In the genomic region with DNA sequence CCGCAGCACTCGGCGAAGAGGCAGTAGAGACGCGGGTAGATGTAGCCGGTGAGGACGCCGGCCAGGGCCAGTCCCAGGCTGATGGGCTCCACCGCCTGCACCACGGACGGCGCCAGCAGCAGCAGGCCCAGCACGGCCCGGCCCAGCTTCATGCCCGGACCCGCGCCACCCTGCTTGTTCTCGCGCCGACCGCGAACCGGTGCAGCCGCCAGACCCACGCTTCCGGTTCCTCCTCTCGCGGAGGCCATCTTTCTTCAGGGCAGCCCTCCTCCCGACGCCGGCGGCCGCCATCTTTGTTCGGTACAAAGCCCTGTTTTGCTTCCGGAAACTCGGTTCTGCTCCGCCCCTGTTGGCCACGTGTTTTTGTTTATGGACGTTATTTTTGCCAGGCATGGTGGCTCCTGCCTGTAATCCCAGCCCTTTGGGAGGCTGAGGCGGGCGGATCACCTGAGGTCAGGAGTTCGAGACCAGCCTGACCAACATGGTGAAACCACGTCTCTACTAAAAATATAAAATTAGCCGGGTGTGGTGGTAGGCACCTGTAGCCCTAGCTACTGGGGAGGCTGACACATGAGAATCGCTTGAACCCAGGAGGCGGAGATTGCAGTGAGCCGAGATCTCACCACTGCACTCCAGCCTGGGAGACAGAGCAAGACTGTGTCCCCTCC, we compare ENCODE assay signal across 8 cellular contexts. TPM values are rescaled to one million over a fixed set of nuclear protein-coding genes. Genes with fewer than 3 reads are reported as not detected.
DNase-seq lines count a peak whose midpoint lies in the region; ATAC-seq and TF ChIP-seq lines count a peak whose summit lies in the region.

A gene with protein sequence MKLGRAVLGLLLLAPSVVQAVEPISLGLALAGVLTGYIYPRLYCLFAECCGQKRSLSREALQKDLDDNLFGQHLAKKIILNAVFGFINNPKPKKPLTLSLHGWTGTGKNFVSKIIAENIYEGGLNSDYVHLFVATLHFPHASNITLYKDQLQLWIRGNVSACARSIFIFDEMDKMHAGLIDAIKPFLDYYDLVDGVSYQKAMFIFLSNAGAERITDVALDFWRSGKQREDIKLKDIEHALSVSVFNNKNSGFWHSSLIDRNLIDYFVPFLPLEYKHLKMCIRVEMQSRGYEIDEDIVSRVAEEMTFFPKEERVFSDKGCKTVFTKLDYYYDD (minus strand): TSS at position 203 of the 668 bp plus-strand sequence. CDS start 51 bp downstream, at position 152.

- no peaks in the 10 kb centered on the region for H3K9me3 ChIP-seq in left ventricle myocardium inferior (replicated peaks)

- no peaks in the 10 kb centered on the region for H3K9me3 Mint-ChIP-seq in progenitor cell of endocrine pancreas (ENCODE audit: low read depth)

- H3K36me3 Mint-ChIP-seq in progenitor cell of endocrine pancreas (ENCODE audit: insufficient read depth), result peaks cover 6% of the 10 kb centered on the region

- ATAC-seq in HG02840 (IDR thresholded peaks at IDR 0.05; ENCODE audit: low FRiP score, unreplicated experiment), result peak; percentile 95

- H3K4me3 ChIP-seq in GM12875 (ENCODE audit: low read depth, low read length) (peak within 1 kb of the TSS; percentile 91), left ventricle myocardium inferior (peak within 1 kb of the TSS; percentile 90)

- peak; percentile 80 for DNase-seq in NCI-H146 treated with DMSO at 0.1 percent for 48 hours (lab: John Stamatoyannopoulos, UW; ENCODE audit: unreplicated experiment)
- peak; percentile 81 for DNase-seq in amniotic stem cell (lab: John Stamatoyannopoulos, UW)
- peak; percentile 96 for DNase-seq in left ventricle myocardium inferior
- DNase-seq in progenitor cell of endocrine pancreas (ENCODE audit: low spot score, unreplicated experiment), result peak; percentile 80
- peak; percentile 96 for DNase-seq in ureter (ENCODE audit: low spot score)

- peak within 1 kb of the TSS; percentile 81 for H3K4me3 Mint-ChIP-seq in progenitor cell of endocrine pancreas (ENCODE audit: low read depth)

- TF ChIP-seq CTCF in GM12875 (IDR thresholded peaks at IDR 0.05; ENCODE audit: borderline replicate concordance, insufficient read depth, low read depth, low read length), result no peak
- TF ChIP-seq CTCF in left ventricle myocardium inferior (IDR thresholded peaks at IDR 0.05; ENCODE audit: borderline replicate concordance), result no peak
- no peak for TF ChIP-seq CTCF in progenitor cell of endocrine pancreas (IDR thresholded peaks at IDR 0.05; ENCODE audit: unreplicated experiment)

- peak within 1 kb of the TSS; percentile 91 for H3K27ac Mint-ChIP-seq in progenitor cell of endocrine pancreas

- H3K27me3 Mint-ChIP-seq in progenitor cell of endocrine pancreas, result no peaks in the 10 kb centered on the region

- peaks cover 56% of the 10 kb centered on the region for H3K36me3 ChIP-seq in left ventricle myocardium inferior

- peaks cover 9% of the 10 kb centered on the region for H3K4me1 ChIP-seq in left ventricle myocardium inferior

- H3K4me1 Mint-ChIP-seq in progenitor cell of endocrine pancreas (ENCODE audit: low read depth), result peaks cover 7% of the 10 kb centered on the region

- peak within 1 kb of the TSS; percentile 85 for H3K27ac ChIP-seq in left ventricle myocardium inferior (replicated peaks)

- no peaks in the 10 kb centered on the region for H3K27me3 ChIP-seq in left ventricle myocardium inferior (ENCODE audit: low read depth)

- intact Hi-C loops in T-helper 1 cell treated with Interleukin-12 subunit alpha and Interleukin-12 subunit beta and Interleukin-4 antibody, amounts not matched to agents 30 ng/mL and 1 ng/mL, for 36 hours (cut with micrococcal nuclease), result loop anchor here (1.0 to 5.0 kb wide), 7 partner anchors 11 to 418 kb away; partner anchors contain the start of genes C9orf78, GPR107, TOR1B and USP20
- intact Hi-C loops in left ventricle myocardium inferior (cut with micrococcal nuclease), result no loop called here

RNA-seq across cellular contexts. Expression of the gene that starts here (rescaled TPM):
- total RNA-seq in T-helper 1 cell treated with Interleukin-12 subunit alpha and Interleukin-12 subunit beta and Interleukin-4 antibody, amounts not matched to agents 30 ng/mL and 1 ng/mL, for 36 hours, result 59.7 and 63.5 TPM in 2 replicates
- 12.9 TPM for total RNA-seq in left ventricle myocardium inferior
- 33.1 and 39.0 TPM in 2 replicates for total RNA-seq in progenitor cell of endocrine pancreas
- 34.1 TPM for total RNA-seq in ureter

Comparison
In these comparisons a context has a peak if more than half of its experiments do, and no peak if none do; other contexts are left out.
1. Peak in every context shown above with its lines: DNase-seq, ATAC-seq, H3K4me3 ChIP-seq and H3K27ac ChIP-seq.